ENCODE assay signal across 29 cellular contexts in the genomic region with DNA sequence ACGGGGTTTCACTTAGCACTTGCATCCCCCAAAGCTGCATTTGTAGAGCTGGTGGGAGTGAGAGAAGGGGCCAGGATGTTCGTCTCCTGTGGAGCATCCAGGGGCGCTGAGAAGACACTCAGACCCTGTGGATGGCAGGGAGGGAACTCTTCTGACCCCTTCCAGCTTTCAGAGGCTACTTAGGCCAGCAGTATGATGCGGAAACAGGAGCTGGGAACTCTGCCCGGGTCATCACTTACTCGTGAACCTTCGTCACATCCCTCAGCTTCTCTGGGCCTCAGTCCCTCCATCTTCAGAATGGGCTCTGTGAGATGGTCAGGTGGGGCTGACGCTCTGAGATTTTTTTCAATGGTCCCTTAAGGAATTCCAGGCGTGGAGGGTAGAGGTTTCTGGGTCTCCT.
"Had no signal": no experiment of that assay in that cellular context is flagged by ENCODE, and none has a peak within 500 bp of the region (broad histone marks: within the 10 kb centered on the region; RNA-seq: fewer than 3 reads in every experiment).

No MANE protein-coding gene starts in this region.

- ATAC-seq: left colon; left lung; mucosa of descending colon; naive thymus-derived CD4-positive, alpha-beta T cell; natural killer cell treated with Interleukin-12 subunit alpha and Interleukin-12 subunit beta and Interleukin-15 and Interleukin-18, amount 100 ng/mL, for 72 hours; right cardiac atrium; stimulated activated naive B cell treated with anti-CD40 and anti-IgM and Interleukin-4, amounts not matched to agents 10 μg/mL and 1 μg/mL and 100 μg/mL, for 72 hours; stimulated activated naive CD8-positive, alpha-beta T cell treated with anti-CD3 and anti-CD28 coated beads, Interleukin-15, Interleukin-2, amounts not matched to agents 100 U/mL and 50 U/mL, for 24 hours had no signal

- H3K9me3 ChIP-seq: left lung, mucosa of descending colon, prostate gland, stomach, testis, thyroid gland, transverse colon, upper lobe of left lung, vagina had no signal

- H3K27ac Mint-ChIP-seq: memory B cell; naive thymus-derived CD4-positive, alpha-beta T cell; natural killer cell treated with Interleukin-12 subunit alpha and Interleukin-12 subunit beta and Interleukin-15 and Interleukin-18, amount 100 ng/mL, for 72 hours; stimulated activated naive B cell treated with anti-CD40 and anti-IgM and Interleukin-4, amounts not matched to agents 10 μg/mL and 1 μg/mL and 100 μg/mL, for 72 hours had no signal

- H3K36me3 ChIP-seq: left lung, prostate gland, stomach, thyroid gland, transverse colon, upper lobe of left lung, vagina had no signal

- FAIRE-seq: keratinocyte had no signal

- H3K4me2 ChIP-seq: smooth muscle cell had no signal

- H3K27ac ChIP-seq: left lung, parathyroid adenoma, prostate gland, stomach, testis, thyroid gland, transverse colon, upper lobe of left lung, vagina had no signal

- H3K4me1 ChIP-seq: left lung, parathyroid adenoma, prostate gland, stomach, thyroid gland, transverse colon, vagina had no signal

- H3K4me3 ChIP-seq: left lung, mucosa of descending colon, prostate gland, smooth muscle cell, stomach, testis, thyroid gland, transverse colon, upper lobe of left lung, vagina had no signal

- H3K9ac ChIP-seq: parathyroid adenoma had no signal

- H3K9me3 Mint-ChIP-seq: memory B cell; natural killer cell treated with Interleukin-12 subunit alpha and Interleukin-12 subunit beta and Interleukin-15 and Interleukin-18, amount 100 ng/mL, for 72 hours had no signal

- H3K27me3 ChIP-seq: testis, thyroid gland, transverse colon, upper lobe of left lung, vagina had no signal

- H2AFZ ChIP-seq: parathyroid adenoma had no signal

- DNase-seq: head of caudate nucleus; hippocampal formation; kidney glomerular epithelial cell; left colon; midbrain; naive thymus-derived CD4-positive, alpha-beta T cell; nucleus accumbens; retina; stimulated activated CD4-positive, alpha-beta T cell treated with anti-CD3 and anti-CD28 coated beads, Interleukin-12 subunit alpha, Interleukin-12 subunit beta, amount 100 ng/mL, for 4 hours; stimulated activated CD4-positive, alpha-beta T cell treated with anti-CD3 and anti-CD28 coated beads, Interleukin-15, amount 100 ng/mL, for 24 hours; stimulated activated CD4-positive, alpha-beta T cell treated with anti-CD3 and anti-CD28 coated beads, Interleukin-2, amount 100 ng/mL, for 24 hours; stimulated activated CD4-positive, alpha-beta T cell treated with anti-CD3 and anti-CD28 coated beads, Interleukin-4, amount 100 ng/mL, for 1 hour; stimulated activated naive B cell treated with anti-CD40 and anti-IgM and Interleukin-4, amounts not matched to agents 10 μg/mL and 1 μg/mL and 100 μg/mL, for 72 hours; stimulated activated naive CD8-positive, alpha-beta T cell treated with anti-CD3 and anti-CD28 coated beads, Interleukin-15, Interleukin-2, amounts not matched to agents 100 U/mL and 50 U/mL, for 24 hours; stomach; testis; thyroid gland; transverse colon; upper lobe of left lung had no signal

- H3K4me1 Mint-ChIP-seq: memory B cell; naive thymus-derived CD4-positive, alpha-beta T cell; stimulated activated naive B cell treated with anti-CD40 and anti-IgM and Interleukin-4, amounts not matched to agents 10 μg/mL and 1 μg/mL and 100 μg/mL, for 72 hours had no signal

- H3K79me2 ChIP-seq: parathyroid adenoma had no signal

- H3K36me3 Mint-ChIP-seq: memory B cell; naive thymus-derived CD4-positive, alpha-beta T cell; natural killer cell treated with Interleukin-12 subunit alpha and Interleukin-12 subunit beta and Interleukin-15 and Interleukin-18, amount 100 ng/mL, for 72 hours; stimulated activated naive B cell treated with anti-CD40 and anti-IgM and Interleukin-4, amounts not matched to agents 10 μg/mL and 1 μg/mL and 100 μg/mL, for 72 hours had no signal

- H3K4me3 Mint-ChIP-seq: memory B cell; naive thymus-derived CD4-positive, alpha-beta T cell; natural killer cell treated with Interleukin-12 subunit alpha and Interleukin-12 subunit beta and Interleukin-15 and Interleukin-18, amount 100 ng/mL, for 72 hours; stimulated activated naive B cell treated with anti-CD40 and anti-IgM and Interleukin-4, amounts not matched to agents 10 μg/mL and 1 μg/mL and 100 μg/mL, for 72 hours had no signal
